In the genomic region with DNA sequence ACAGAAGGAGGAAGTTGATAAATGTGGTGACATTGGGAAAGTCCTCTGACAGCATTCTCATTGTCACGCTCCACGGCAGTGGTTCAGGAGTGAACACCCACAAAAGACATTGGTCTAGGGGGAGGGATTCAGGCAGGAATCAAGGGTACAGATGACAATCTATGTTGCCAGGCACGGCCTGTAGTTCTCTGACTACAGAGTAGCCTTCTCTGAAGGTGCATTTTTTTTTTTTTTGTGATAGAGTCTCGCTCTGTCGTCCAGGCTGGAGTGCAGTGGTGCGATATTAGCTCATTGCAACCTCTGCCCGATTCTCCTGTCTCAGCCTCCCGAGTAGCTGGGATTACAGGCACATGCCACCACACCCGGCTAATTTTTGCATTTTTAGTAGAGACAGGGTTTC, we compare ENCODE assay signal across 7 cellular contexts. TPM values are rescaled to one million over a fixed set of nuclear protein-coding genes. Genes with fewer than 3 reads are reported as not detected.
DNase-seq lines count a peak whose midpoint lies in the region; ATAC-seq and TF ChIP-seq lines count a peak whose summit lies in the region.

No MANE protein-coding gene starts in this region.

- no peaks in the 10 kb centered on the region for H3K36me3 Mint-ChIP-seq in GM23338 (ENCODE audit: low read depth)

- H3F3A ChIP-seq in OCI-LY1 (ENCODE audit: insufficient read depth, low read length) (0 out of 2 replicates have a peak, but pooled peaks cover 6% of the 10 kb centered on the region), GM23338 (replicated peaks; ENCODE audit: low read depth) (peaks cover 11% of the 10 kb centered on the region; the same call in 1 of the 2 replicates)

- ATAC-seq in HG02798 (IDR thresholded peaks at IDR 0.05; ENCODE audit: poor library complexity, unreplicated experiment) (peak; percentile 66), upper lobe of right lung (peak; percentile 90), GM23338 (no peak)

- peak; percentile 43 for TF ChIP-seq POLR2A in GM18951 (IDR thresholded peaks at IDR 0.05; ENCODE audit: extremely low read depth, insufficient read depth, insufficient read length)

- TF ChIP-seq CTCF in OCI-LY1 (IDR thresholded peaks at IDR 0.05; ENCODE audit: low read length) (no peak), upper lobe of right lung (IDR thresholded peaks at IDR 0.05) (no peak), GM23338 (conservative IDR thresholded peaks at IDR 0.05; ENCODE audit: low read depth in 2 of 2) (no peak)

- no peaks in the 10 kb centered on the region for H3K36me3 ChIP-seq in OCI-LY1 (ENCODE audit: insufficient read depth, low read length)
- no peaks in the 10 kb centered on the region for H3K36me3 ChIP-seq in upper lobe of right lung
- no peaks in the 10 kb centered on the region for H3K36me3 ChIP-seq in GM23338 (ENCODE audit: insufficient read depth)

- H3K27me3 Mint-ChIP-seq in GM23338 (ENCODE audit: insufficient read depth, low read depth, poor library complexity): peaks cover 3% of the 10 kb centered on the region

- peaks cover 59% of the 10 kb centered on the region for H3K4me1 ChIP-seq in OCI-LY1 (ENCODE audit: insufficient read depth, low read length, severe bottlenecking)
- H3K4me1 ChIP-seq in upper lobe of right lung: peaks cover 12% of the 10 kb centered on the region
- peaks cover 19% of the 10 kb centered on the region for H3K4me1 ChIP-seq in GM23338 (ENCODE audit: insufficient read depth)

- H3K4me2 ChIP-seq in OCI-LY1 (ENCODE audit: low read length): peak overlapping the region; percentile 64
- no peak overlapping the region for H3K4me2 ChIP-seq in GM23338

- H3K9me3 Mint-ChIP-seq in GM23338: no peaks in the 10 kb centered on the region

- no peaks in the 10 kb centered on the region for H3K27me3 ChIP-seq in OCI-LY1 (ENCODE audit: insufficient read depth, low read length)
- no peaks in the 10 kb centered on the region for H3K27me3 ChIP-seq in upper lobe of right lung
- no peaks in the 10 kb centered on the region for H3K27me3 ChIP-seq in GM23338 (ENCODE audit: insufficient read depth)

- H3K27ac Mint-ChIP-seq in GM23338: no peak overlapping the region

- no peaks in the 10 kb centered on the region for H3K9me2 ChIP-seq in OCI-LY1 (ENCODE audit: low read depth, low read length)
- H3K9me2 ChIP-seq in GM23338 (ENCODE audit: insufficient read depth): peaks cover 3% of the 10 kb centered on the region; the same call in 1 of the 2 replicates

- H3K27ac ChIP-seq in OCI-LY1 (ENCODE audit: low read depth, low read length, poor library complexity, severe bottlenecking): peak overlapping the region; percentile 95
- H3K27ac ChIP-seq in upper lobe of right lung: peak overlapping the region; percentile 78
- H3K27ac ChIP-seq in GM23338 (ENCODE audit: low read depth): no peak overlapping the region

- peak overlapping the region; percentile 25; the same call in 1 of the 2 replicates for H3K9ac ChIP-seq in OCI-LY1 (ENCODE audit: low read length)

- H3K4me1 Mint-ChIP-seq in GM23338: peaks cover 17% of the 10 kb centered on the region

- peak overlapping the region; percentile 50 for H3K4me3 ChIP-seq in OCI-LY1 (ENCODE audit: low read depth, low read length, poor library complexity, severe bottlenecking)
- no peak overlapping the region for H3K4me3 ChIP-seq in upper lobe of right lung
- H3K4me3 ChIP-seq in GM23338: no peak overlapping the region

- intact Hi-C loops in cardiac septum (cut with DNase I) (no loop called here), upper lobe of right lung (cut with DNase I) (no loop called here)

- H3K9me3 ChIP-seq in OCI-LY1 (ENCODE audit: low read length) (no peaks in the 10 kb centered on the region), upper lobe of right lung (no peaks in the 10 kb centered on the region)

- in situ Hi-C loops in GM18951 (cut with MboI; ENCODE audit: low sequenced_read_pairs, unreplicated experiment): no loop called here

- no peak overlapping the region for H3K4me3 Mint-ChIP-seq in GM23338

- H3K79me2 ChIP-seq in OCI-LY1 (ENCODE audit: insufficient read depth, low read length) (no peaks in the 10 kb centered on the region), GM23338 (replicated peaks; ENCODE audit: insufficient read depth) (no peaks in the 10 kb centered on the region)

- H4K20me1 ChIP-seq in OCI-LY1 (ENCODE audit: insufficient read depth, low read length) (no peaks in the 10 kb centered on the region), GM23338 (replicated peaks; ENCODE audit: insufficient read depth) (no peaks in the 10 kb centered on the region)

- H2AFZ ChIP-seq in OCI-LY1 (ENCODE audit: low read length): no peak overlapping the region
- no peak overlapping the region for H2AFZ ChIP-seq in GM23338

- peak; percentile 79 for DNase-seq in cardiac septum (ENCODE audit: low spot score)
- no peak for DNase-seq in upper lobe of right lung
- no peak for DNase-seq in NCI-H446 (lab: John Stamatoyannopoulos, UW)
- DNase-seq in GM23338 (ENCODE audit: low spot score): no peak

TF ChIP-seq in GM23338, 12 proteins besides CTCF, POLR2A, EP300 and RAD21:
- TF ChIP-seq EZH2phosphoT487 (IDR thresholded peaks at IDR 0.05; ENCODE audit: unreplicated experiment): no peak
- TF ChIP-seq NANOG (IDR thresholded peaks at IDR 0.05; ENCODE audit: borderline replicate concordance): no peak
- TF ChIP-seq ZNF331 (CRISPR knock-in tag; IDR thresholded peaks at IDR 0.05; ENCODE audit: low read depth): no peak
- no peak for TF ChIP-seq JUNB (IDR thresholded peaks at IDR 0.05; ENCODE audit: unreplicated experiment)
- no peak for TF ChIP-seq STAT1 (IDR thresholded peaks at IDR 0.05; ENCODE audit: unreplicated experiment)
- TF ChIP-seq CREB1 (CRISPR knock-in tag; IDR thresholded peaks at IDR 0.05; ENCODE audit: low read depth): no peak
- TF ChIP-seq, protein P1, sequence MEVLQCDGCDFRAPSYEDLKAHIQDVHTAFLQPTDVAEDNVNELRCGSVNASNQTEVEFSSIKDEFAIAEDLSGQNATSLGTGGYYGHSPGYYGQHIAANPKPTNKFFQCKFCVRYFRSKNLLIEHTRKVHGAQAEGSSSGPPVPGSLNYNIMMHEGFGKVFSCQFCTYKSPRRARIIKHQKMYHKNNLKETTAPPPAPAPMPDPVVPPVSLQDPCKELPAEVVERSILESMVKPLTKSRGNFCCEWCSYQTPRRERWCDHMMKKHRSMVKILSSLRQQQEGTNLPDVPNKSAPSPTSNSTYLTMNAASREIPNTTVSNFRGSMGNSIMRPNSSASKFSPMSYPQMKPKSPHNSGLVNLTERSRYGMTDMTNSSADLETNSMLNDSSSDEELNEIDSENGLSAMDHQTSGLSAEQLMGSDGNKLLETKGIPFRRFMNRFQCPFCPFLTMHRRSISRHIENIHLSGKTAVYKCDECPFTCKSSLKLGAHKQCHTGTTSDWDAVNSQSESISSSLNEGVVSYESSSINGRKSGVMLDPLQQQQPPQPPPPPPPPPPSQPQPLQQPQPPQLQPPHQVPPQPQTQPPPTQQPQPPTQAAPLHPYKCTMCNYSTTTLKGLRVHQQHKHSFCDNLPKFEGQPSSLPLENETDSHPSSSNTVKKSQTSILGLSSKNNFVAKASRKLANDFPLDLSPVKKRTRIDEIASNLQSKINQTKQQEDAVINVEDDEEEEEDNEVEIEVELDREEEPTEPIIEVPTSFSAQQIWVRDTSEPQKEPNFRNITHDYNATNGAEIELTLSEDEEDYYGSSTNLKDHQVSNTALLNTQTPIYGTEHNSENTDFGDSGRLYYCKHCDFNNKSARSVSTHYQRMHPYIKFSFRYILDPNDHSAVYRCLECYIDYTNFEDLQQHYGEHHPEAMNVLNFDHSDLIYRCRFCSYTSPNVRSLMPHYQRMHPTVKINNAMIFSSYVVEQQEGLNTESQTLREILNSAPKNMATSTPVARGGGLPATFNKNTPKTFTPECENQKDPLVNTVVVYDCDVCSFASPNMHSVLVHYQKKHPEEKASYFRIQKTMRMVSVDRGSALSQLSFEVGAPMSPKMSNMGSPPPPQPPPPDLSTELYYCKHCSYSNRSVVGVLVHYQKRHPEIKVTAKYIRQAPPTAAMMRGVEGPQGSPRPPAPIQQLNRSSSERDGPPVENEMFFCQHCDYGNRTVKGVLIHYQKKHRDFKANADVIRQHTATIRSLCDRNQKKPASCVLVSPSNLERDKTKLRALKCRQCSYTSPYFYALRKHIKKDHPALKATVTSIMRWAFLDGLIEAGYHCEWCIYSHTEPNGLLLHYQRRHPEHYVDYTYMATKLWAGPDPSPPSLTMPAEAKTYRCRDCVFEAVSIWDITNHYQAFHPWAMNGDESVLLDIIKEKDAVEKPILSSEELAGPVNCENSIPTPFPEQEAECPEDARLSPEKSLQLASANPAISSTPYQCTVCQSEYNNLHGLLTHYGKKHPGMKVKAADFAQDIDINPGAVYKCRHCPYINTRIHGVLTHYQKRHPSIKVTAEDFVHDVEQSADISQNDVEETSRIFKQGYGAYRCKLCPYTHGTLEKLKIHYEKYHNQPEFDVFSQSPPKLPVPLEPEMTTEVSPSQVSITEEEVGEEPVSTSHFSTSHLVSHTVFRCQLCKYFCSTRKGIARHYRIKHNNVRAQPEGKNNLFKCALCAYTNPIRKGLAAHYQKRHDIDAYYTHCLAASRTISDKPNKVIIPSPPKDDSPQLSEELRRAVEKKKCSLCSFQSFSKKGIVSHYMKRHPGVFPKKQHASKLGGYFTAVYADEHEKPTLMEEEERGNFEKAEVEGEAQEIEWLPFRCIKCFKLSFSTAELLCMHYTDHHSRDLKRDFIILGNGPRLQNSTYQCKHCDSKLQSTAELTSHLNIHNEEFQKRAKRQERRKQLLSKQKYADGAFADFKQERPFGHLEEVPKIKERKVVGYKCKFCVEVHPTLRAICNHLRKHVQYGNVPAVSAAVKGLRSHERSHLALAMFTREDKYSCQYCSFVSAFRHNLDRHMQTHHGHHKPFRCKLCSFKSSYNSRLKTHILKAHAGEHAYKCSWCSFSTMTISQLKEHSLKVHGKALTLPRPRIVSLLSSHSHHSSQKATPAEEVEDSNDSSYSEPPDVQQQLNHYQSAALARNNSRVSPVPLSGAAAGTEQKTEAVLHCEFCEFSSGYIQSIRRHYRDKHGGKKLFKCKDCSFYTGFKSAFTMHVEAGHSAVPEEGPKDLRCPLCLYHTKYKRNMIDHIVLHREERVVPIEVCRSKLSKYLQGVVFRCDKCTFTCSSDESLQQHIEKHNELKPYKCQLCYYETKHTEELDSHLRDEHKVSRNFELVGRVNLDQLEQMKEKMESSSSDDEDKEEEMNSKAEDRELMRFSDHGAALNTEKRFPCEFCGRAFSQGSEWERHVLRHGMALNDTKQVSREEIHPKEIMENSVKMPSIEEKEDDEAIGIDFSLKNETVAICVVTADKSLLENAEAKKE (CRISPR knock-in tag; IDR thresholded peaks at IDR 0.05): no peak

RNA-seq across cellular contexts. Expression of a gene that starts 7.4 kb away (rescaled TPM):
- total RNA-seq in cardiac septum (66.9 TPM), upper lobe of right lung (120 TPM)
- 111 and 130 TPM in 2 replicates for total RNA-seq in GM23338 (2014; rRNA removed; shearing (Covaris generic))
- 33.3 and 36.2 TPM in 2 replicates for polyA plus RNA-seq in GM23338 (2016; fragmentation: Nextera tagmentation; extraction: Ambion mirVana)

RNA-seq across cellular contexts. Expression of a gene that starts 12.4 kb away (rescaled TPM):
- total RNA-seq in cardiac septum (26.8 TPM), upper lobe of right lung (62.2 TPM)
- 281 and 321 TPM in 2 replicates for total RNA-seq in GM23338 (2014; rRNA removed; shearing (Covaris generic))
- polyA plus RNA-seq in GM23338 (2016; fragmentation: Nextera tagmentation; extraction: Ambion mirVana): 279 and 305 TPM in 2 replicates

RNA-seq across cellular contexts. Expression of a gene that starts 38.3 kb away (rescaled TPM):
- total RNA-seq in cardiac septum: 69.5 TPM
- total RNA-seq in upper lobe of right lung: 19.5 TPM
- total RNA-seq in GM23338 (2014; rRNA removed; shearing (Covaris generic)): 36.2 and 89.8 TPM in 2 replicates
- 233 and 235 TPM in 2 replicates for polyA plus RNA-seq in GM23338 (2016; fragmentation: Nextera tagmentation; extraction: Ambion mirVana)
